In the genomic region with DNA sequence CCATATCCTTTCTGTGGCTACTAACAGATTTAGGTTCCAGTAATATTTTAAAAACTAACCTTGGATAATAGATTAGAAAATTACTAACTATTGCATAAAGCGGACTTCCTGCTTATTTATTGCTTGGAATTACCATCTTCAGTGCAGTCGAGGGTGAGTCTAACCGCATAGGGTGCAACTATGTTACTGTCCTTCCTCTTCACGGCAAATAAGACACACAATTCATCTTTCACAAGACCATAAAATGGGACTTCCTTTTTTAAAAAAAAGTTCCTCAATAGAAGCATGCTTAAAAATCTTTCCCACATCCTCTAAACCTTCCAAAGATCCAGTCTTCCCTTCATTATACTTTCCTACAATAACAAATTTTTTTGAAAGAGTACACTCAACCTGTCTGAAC, we compare ENCODE assay signal across 9 cellular contexts. TPM values are rescaled to one million over a fixed set of nuclear protein-coding genes. Genes with fewer than 3 reads are reported as not detected.
DNase-seq lines count a peak whose midpoint lies in the region; ATAC-seq, FAIRE-seq and TF ChIP-seq lines count a peak whose summit lies in the region.
"Had no signal": no experiment of that assay in that cellular context is flagged by ENCODE, and none has a peak within 500 bp of the region (broad histone marks: within the 10 kb centered on the region; RNA-seq: fewer than 3 reads in every experiment).

No MANE protein-coding gene starts in this region.

- H3K9me3 ChIP-seq in A549 (0 out of 3 replicates have a peak, but pooled peaks cover 4% of the 10 kb centered on the region), BE2C (no peaks in the 10 kb centered on the region)

- H3K27ac ChIP-seq in A549, result no peak overlapping the region
- H3K27ac ChIP-seq in dorsolateral prefrontal cortex, result peak overlapping the region in 4 of 59 donors; percentile 1 to 93 (median 6)

- no peak for TF ChIP-seq POLR2A in A549 (IDR thresholded peaks at IDR 0.05; ENCODE audit: low read length)
- no peak for TF ChIP-seq POLR2A in erythroblast (IDR thresholded peaks at IDR 0.05; ENCODE audit: low read length)

- intact Hi-C loops in dorsolateral prefrontal cortex (cut with DNase I), result no loop called here

- CTCF ChIA-PET in A549 (lab: Yijun Ruan, JAX), result interaction anchor here (1.8 kb wide), 1 partner anchor 14 kb away, joined by 4 read pairs; no protein-coding TSS in a partner anchor

- H3K4me3 ChIP-seq in A549 (no peak overlapping the region), BE2C (ENCODE audit: low read depth, low read length) (no peak overlapping the region), dorsolateral prefrontal cortex (peak overlapping the region in 11 of 59 donors; percentile 78 to 93 (median 92))

- no peak for TF ChIP-seq EP300 in A549 (IDR thresholded peaks at IDR 0.05)

- POLR2A ChIA-PET in A549 (lab: Yijun Ruan, JAX), result no interaction called here

- whole genome bisulfite sequencing in A549 (ENCODE audit: missing lambda C conversion rate), result 92% methylated on average over 4 of the region's 4 CpGs

- TF ChIP-seq RAD21 in A549 (conservative IDR thresholded peaks at IDR 0.05 in 1 of 2, IDR thresholded peaks at IDR 0.05 in 1 of 2), result no peak

- peaks cover 20% of the 10 kb centered on the region for H3K4me1 ChIP-seq in A549
- no peaks in the 10 kb centered on the region for H3K4me1 ChIP-seq in BE2C

- in situ Hi-C loops in G401 (cut with HindIII; ENCODE audit: low sequenced_read_pairs), result no loop called here

- H3K36me3 ChIP-seq in BE2C, result no peaks in the 10 kb centered on the region; the same call in 1 of the 2 replicates

- peak overlapping the region; percentile 94 for H3K4me2 ChIP-seq in A549

- no peaks in the 10 kb centered on the region for H3K27me3 ChIP-seq in BE2C
- no peaks in the 10 kb centered on the region for H3K27me3 ChIP-seq in dorsolateral prefrontal cortex

- no peak for FAIRE-seq in A549 (lab: Jason Lieb, UNC)
- FAIRE-seq in GM19239 (lab: Jason Lieb, UNC), result peak; percentile 89

- ATAC-seq in A549, result no peak

- DNase-seq in A549 (ENCODE audit: low read depth in 1 of 2, low spot score in 1 of 2), result no peak
- DNase-seq in GM19239 (ENCODE audit: insufficient read length, low spot score), result no peak
- peak; percentile 90 for DNase-seq in SIG-M5 treated with dmso at 0.1 percent for 504 hours (lab: John Stamatoyannopoulos, UW; ENCODE audit: unreplicated experiment)
- DNase-seq in erythroblast (lab: John Stamatoyannopoulos, UW), result peak; percentile 18 to 40
- no peak for DNase-seq in BE2C
- no peak for DNase-seq in G401 (ENCODE audit: low spot score)
- DNase-seq in dorsolateral prefrontal cortex, result no peak
- no peak for DNase-seq in hepatic stellate cell (ENCODE audit: low spot score)
- DNase-seq: SHP77 had no signal

- TF ChIP-seq CTCF in A549 (IDR thresholded peaks at IDR 0.05) (no peak), BE2C (IDR thresholded peaks at IDR 0.05; ENCODE audit: low read depth, low read length) (no peak), dorsolateral prefrontal cortex (IDR thresholded peaks at IDR 0.05 in 54 of 56, conservative IDR thresholded peaks at IDR 0.05 in 2 of 56; ENCODE audit: low read depth in 1 of 56, partially characterized antibody in 56 of 56) (no peak)

TF ChIP-seq in A549, 52 proteins besides CTCF, POLR2A, EP300 and RAD21:
- TF ChIP-seq ATOH8 (CRISPR knock-in tag; IDR thresholded peaks at IDR 0.05; ENCODE audit: low read depth), result no peak
- no peak for TF ChIP-seq CHD4 (IDR thresholded peaks at IDR 0.05; ENCODE audit: borderline replicate concordance)
- no peak for TF ChIP-seq MYC (IDR thresholded peaks at IDR 0.05; ENCODE audit: borderline replicate concordance, low read length)
- no peak for TF ChIP-seq RFX5 (IDR thresholded peaks at IDR 0.05)
- TF ChIP-seq HOXB13 (CRISPR knock-in tag; IDR thresholded peaks at IDR 0.05; ENCODE audit: low read depth), result no peak
- TF ChIP-seq, protein P1, sequence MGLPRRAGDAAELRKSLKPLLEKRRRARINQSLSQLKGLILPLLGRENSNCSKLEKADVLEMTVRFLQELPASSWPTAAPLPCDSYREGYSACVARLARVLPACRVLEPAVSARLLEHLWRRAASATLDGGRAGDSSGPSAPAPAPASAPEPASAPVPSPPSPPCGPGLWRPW (IDR thresholded peaks at IDR 0.05), result no peak
- no peak for TF ChIP-seq NR3C1 (IDR thresholded peaks at IDR 0.05)
- no peak for TF ChIP-seq JUNB (IDR thresholded peaks at IDR 0.05)

RNA-seq across cellular contexts. Expression of gene SLC25A40, which starts 2.1 kb away (rescaled TPM):
- polyA plus RNA-seq in A549 (2011; rRNA removed), result 19.5 and 22.0 TPM in 2 replicates
- polyA plus RNA-seq in A549 (2012; cell fraction: cytosol; rRNA removed), result 3.1 and 3.7 TPM in 2 replicates
- polyA plus RNA-seq in A549 (2012; cell fraction: nucleus; rRNA removed), result 3.3 and 4.2 TPM in 2 replicates
- 9.4 to 11.8 TPM (median 10.1 TPM) in 3 replicates for polyA plus RNA-seq in A549 (2017; fragmentation: RNase III; extraction: RNeasy Plus Mini Kit Qiagen cat#74134 plus additional on column Dnase treatment)
- polyA minus RNA-seq in A549 (2011; rRNA and poly(A)+ RNA removed), result 3.2 and 6.4 TPM in 2 replicates
- 5.9 TPM for polyA plus RNA-seq in BE2C (2012; ENCODE audit: insufficient read depth, insufficient read length, low read depth)
- 13.0 and 20.4 TPM in 2 replicates for total RNA-seq in G401 (2014; rRNA removed; shearing (Covaris generic))
- total RNA-seq in dorsolateral prefrontal cortex, result 10 to 100 TPM; 20.6 to 71.2 (median 45.1) TPM

RNA-seq across cellular contexts. Expression of gene DBF4, which starts 2.2 kb away (rescaled TPM):
- polyA plus RNA-seq in A549 (2011; rRNA removed), result 17.3 and 29.3 TPM in 2 replicates
- polyA plus RNA-seq in A549 (2012; cell fraction: cytosol; rRNA removed), result 11.0 and 12.6 TPM in 2 replicates
- polyA plus RNA-seq in A549 (2012; cell fraction: nucleus; rRNA removed), result 9.0 and 9.4 TPM in 2 replicates
- polyA plus RNA-seq in A549 (2017; fragmentation: RNase III; extraction: RNeasy Plus Mini Kit Qiagen cat#74134 plus additional on column Dnase treatment), result 27.8 to 30.0 TPM (median 28.2 TPM) in 3 replicates
- 3.6 and 3.8 TPM in 2 replicates for polyA minus RNA-seq in A549 (2011; rRNA and poly(A)+ RNA removed)
- 8.0 TPM for polyA plus RNA-seq in BE2C (2012; ENCODE audit: insufficient read depth, insufficient read length, low read depth)
- 65.6 and 77.7 TPM in 2 replicates for total RNA-seq in G401 (2014; rRNA removed; shearing (Covaris generic))
- total RNA-seq in dorsolateral prefrontal cortex, result 10 to 100 TPM in 15 of 120 experiments, 1 to 10 TPM in 105; 3.2 to 13.8 (median 7.3) TPM

RNA-seq across cellular contexts. Expression of gene ADAM22, which starts 60.0 kb away (rescaled TPM):
- polyA plus RNA-seq in A549 (2011; rRNA removed) (0.38 and 0.59 TPM in 2 replicates), A549 (2017; fragmentation: RNase III; extraction: RNeasy Plus Mini Kit Qiagen cat#74134 plus additional on column Dnase treatment) (0.29 to 0.53 TPM (median 0.52 TPM) in 3 replicates)
- polyA plus RNA-seq in A549 (2012; cell fraction: cytosol; rRNA removed), result 0.09 and 0.12 TPM in 2 replicates
- polyA plus RNA-seq in A549 (2012; cell fraction: nucleus; rRNA removed), result 0.10 and 0.31 TPM in 2 replicates
- polyA minus RNA-seq in A549 (2011; rRNA and poly(A)+ RNA removed), result 0.79 and 0.97 TPM in 2 replicates
- 13.6 TPM for polyA plus RNA-seq in BE2C (2012; ENCODE audit: insufficient read depth, insufficient read length, low read depth)
- 3.9 and 5.5 TPM in 2 replicates for total RNA-seq in G401 (2014; rRNA removed; shearing (Covaris generic))
- total RNA-seq in dorsolateral prefrontal cortex, result 100 to 1,000 TPM in 60 of 120 experiments, 10 to 100 TPM in 60; 44.2 to 138 (median 99.9) TPM

Comparison
In these comparisons a context has a peak if more than half of its experiments do, and no peak if none do; other contexts are left out.
1. DNase-seq: peak in SIG-M5 treated with dmso at 0.1 percent for 504 hours (single experiment) and erythroblast (2 of 2); none in A549 (0 of 2), GM19239 (single experiment), BE2C (single experiment), G401 (single experiment), dorsolateral prefrontal cortex (0 of 10) and hepatic stellate cell (single experiment).